ENCODE assay signal across 1 cellular context in the genomic region with DNA sequence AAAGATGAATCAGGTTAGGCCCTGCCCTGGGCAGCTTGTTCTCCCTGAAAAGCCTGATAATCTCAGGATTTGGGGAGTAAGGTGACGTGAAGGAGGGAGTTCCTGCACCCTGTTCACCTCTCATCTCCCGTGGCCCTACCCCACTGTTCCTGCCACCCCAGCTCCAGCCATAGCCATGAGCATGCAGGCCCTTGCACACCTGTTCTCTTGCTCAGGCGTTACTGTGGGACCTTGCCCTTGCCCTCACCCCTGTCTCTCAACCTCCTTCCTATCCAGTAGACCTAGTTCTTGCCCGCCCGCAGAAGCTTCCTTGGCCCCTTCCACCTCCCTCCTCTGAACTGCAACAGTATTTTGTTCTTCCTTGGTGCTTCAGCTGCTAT.
TF ChIP-seq lines count a peak whose summit lies in the region.

No MANE protein-coding gene starts in this region.

TF ChIP-seq in HepG2, 621 proteins besides CTCF, POLR2A, EP300 and RAD21:
- TF ChIP-seq MED8 (CRISPR knock-in tag; IDR thresholded peaks at IDR 0.05; ENCODE audit: insufficient replicate concordance) (no peak), RBM22 (optimal IDR thresholded peaks at IDR 0.05; ENCODE audit: low read length) (peak; percentile 31), STAT5B (CRISPR knock-in tag; IDR thresholded peaks at IDR 0.05) (no peak)
- TF ChIP-seq, protein P1, sequence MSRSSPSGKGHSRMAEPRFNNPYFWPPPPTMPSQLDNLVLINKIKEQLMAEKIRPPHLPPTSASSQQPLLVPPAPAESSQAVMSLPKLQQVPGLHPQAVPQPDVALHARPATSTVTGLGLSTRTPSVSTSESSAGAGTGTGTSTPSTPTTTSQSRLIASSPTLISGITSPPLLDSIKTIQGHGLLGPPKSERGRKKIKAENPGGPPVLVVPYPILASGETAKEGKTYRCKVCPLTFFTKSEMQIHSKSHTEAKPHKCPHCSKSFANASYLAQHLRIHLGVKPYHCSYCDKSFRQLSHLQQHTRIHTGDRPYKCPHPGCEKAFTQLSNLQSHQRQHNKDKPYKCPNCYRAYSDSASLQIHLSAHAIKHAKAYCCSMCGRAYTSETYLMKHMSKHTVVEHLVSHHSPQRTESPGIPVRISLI (CRISPR knock-in tag; IDR thresholded peaks at IDR 0.05; ENCODE audit: borderline replicate concordance): no peak
